ENCODE assay signal across 12 cellular contexts in the genomic region with DNA sequence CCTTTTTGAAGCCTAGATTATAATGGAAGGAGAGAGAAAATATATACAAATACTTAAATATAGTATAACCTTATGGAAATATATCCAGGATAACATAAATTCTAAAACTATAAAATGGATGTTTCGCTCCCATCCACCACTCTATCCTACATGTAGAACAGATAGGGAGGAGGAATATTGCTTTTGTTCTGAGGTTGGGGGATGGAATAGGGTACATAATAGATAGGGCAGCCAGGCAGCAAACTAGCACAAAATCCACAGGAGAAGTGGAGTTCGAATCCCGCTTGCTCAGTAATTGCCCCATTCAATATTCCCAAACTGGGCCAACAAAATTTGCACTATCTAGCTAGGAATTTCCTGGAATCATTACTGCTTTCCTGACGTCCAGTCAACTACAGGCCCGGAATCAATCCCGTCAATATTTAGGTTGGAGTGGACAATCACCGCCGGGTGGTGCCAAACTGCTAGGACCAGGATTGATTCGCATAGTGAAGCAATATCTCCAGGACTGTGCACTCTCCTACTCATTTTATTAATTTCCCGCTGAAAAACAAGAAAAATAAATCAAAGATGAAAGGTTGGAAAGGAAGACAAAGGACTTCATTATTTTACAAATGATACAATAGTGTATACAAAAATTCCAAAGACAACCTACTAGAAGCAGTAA. TPM values are rescaled to one million over a fixed set of nuclear protein-coding genes. Genes with fewer than 3 reads are reported as not detected.
DNase-seq lines count a peak whose midpoint lies in the region; ATAC-seq and TF ChIP-seq lines count a peak whose summit lies in the region.
"Had no signal": no experiment of that assay in that cellular context is flagged by ENCODE, and none has a peak within 500 bp of the region (broad histone marks: within the 10 kb centered on the region; RNA-seq: fewer than 3 reads in every experiment).

No MANE protein-coding gene starts in this region.

- ATAC-seq in body of pancreas (peak; percentile 83), GM18505 (IDR thresholded peaks at IDR 0.05; ENCODE audit: unreplicated experiment) (no peak), HG02588 (IDR thresholded peaks at IDR 0.05; ENCODE audit: unreplicated experiment) (no peak), GM19035 (IDR thresholded peaks at IDR 0.05; ENCODE audit: unreplicated experiment) (no peak)

- H3K27me3 ChIP-seq in body of pancreas (no peaks in the 10 kb centered on the region), kidney epithelial cell (ENCODE audit: control insufficient read depth, insufficient read depth, low read length) (no peaks in the 10 kb centered on the region)
- H3K27me3 ChIP-seq: SJSA1 had no signal

- H3K27ac ChIP-seq in body of pancreas = no peak overlapping the region
- H3K27ac ChIP-seq: parathyroid adenoma, SJSA1 had no signal

- intact Hi-C loops in body of pancreas (cut with DNase I) = no loop called here

- TF ChIP-seq CTCF in body of pancreas (IDR thresholded peaks at IDR 0.05) (peak; percentile 20 to 69 (median 57)), kidney epithelial cell (IDR thresholded peaks at IDR 0.05; ENCODE audit: insufficient read depth, low read length, poor library complexity, severe bottlenecking) (peak; percentile 23)

- no peaks in the 10 kb centered on the region for H3K36me3 ChIP-seq in body of pancreas (replicated peaks in 1 of 2; ENCODE audit: insufficient read depth in 1 of 2, low read depth in 2 of 2)
- no peaks in the 10 kb centered on the region for H3K36me3 ChIP-seq in kidney epithelial cell (ENCODE audit: control insufficient read depth, insufficient read depth, low read length)
- H3K36me3 ChIP-seq: SJSA1 had no signal

- no peaks in the 10 kb centered on the region for H3K4me1 ChIP-seq in body of pancreas
- H3K4me1 ChIP-seq: parathyroid adenoma, SJSA1 had no signal

- in situ Hi-C loops in ACHN (cut with HindIII; ENCODE audit: low pct_ligation_motif_present, low pct_unique_long_range_greater_than_20kb, low sequenced_read_pairs) = no loop called here

- DNase-seq in ACHN (peak; percentile 5), HuH-7 (ENCODE audit: low spot score) (peak; percentile 1), body of pancreas (peak; percentile 59 to 75 (median 60)), kidney epithelial cell (ENCODE audit: low read depth) (no peak), occipital lobe (lab: John Stamatoyannopoulos, UW) (no peak)
- DNase-seq: activated CD4-positive, alpha-beta T cell treated with anti-CD3 and anti-CD28 coated beads, Interleukin-2, amount 50 U/mL, for 1 hour; C1 segment of cervical spinal cord had no signal

- no peak overlapping the region for H3K4me3 ChIP-seq in body of pancreas
- H3K4me3 ChIP-seq in kidney epithelial cell (ENCODE audit: low read depth, low read length) = no peak overlapping the region
- H3K4me3 ChIP-seq: SJSA1 had no signal

- no peaks in the 10 kb centered on the region for H3K9me3 ChIP-seq in body of pancreas
- H3K9me3 ChIP-seq: SJSA1 had no signal

- WGBS in body of pancreas, 2 donors = 36 to 42% methylated on average over 10 of the region's 10 CpGs

- TF ChIP-seq POLR2A in body of pancreas (IDR thresholded peaks at IDR 0.05) = no peak
- TF ChIP-seq POLR2A in GM18505 (IDR thresholded peaks at IDR 0.05; ENCODE audit: borderline replicate concordance, extremely low read depth, insufficient read depth, insufficient read length) = no peak

RNA-seq across cellular contexts. Expression of a gene that starts 40.4 kb away (rescaled TPM):
- total RNA-seq in body of pancreas (10 to 100 TPM; 15.8 to 42.3 TPM), kidney epithelial cell (44.7 and 60.3 TPM in 2 replicates), occipital lobe (118 TPM)

Comparison
In these comparisons a context has a peak if more than half of its experiments do, and no peak if none do; other contexts are left out.
1. DNase-seq: peak in ACHN (single experiment), HuH-7 (single experiment) and body of pancreas (4 of 4); none in kidney epithelial cell (single experiment) and occipital lobe (single experiment).